In genomic region chrX:150568320-150569154, GRCh38 we compare ENCODE assay signal across 8 cellular contexts. TPM values are rescaled to one million over a fixed set of nuclear protein-coding genes. Genes with fewer than 3 reads are reported as not detected.
DNase-seq lines count a peak whose midpoint lies in the region; ATAC-seq and TF ChIP-seq lines count a peak whose summit lies in the region.

Gene MTM1 (plus strand): TSS chrX:150568621. CDS start chrX:150592615, 23,994 bp downstream.

- H3K9me3 ChIP-seq in DOHH2 (ENCODE audit: control insufficient read depth, insufficient read depth, low read length) (no peaks in the 10 kb centered on the region), esophagus squamous epithelium (no peaks in the 10 kb centered on the region), muscle layer of duodenum (ENCODE audit: control insufficient read depth in 1 of 2, low read length in 2 of 2) (no peaks in the 10 kb centered on the region)

- peak within 1 kb of the TSS; percentile 87 for H3K4me3 ChIP-seq in DOHH2 (ENCODE audit: low read length)
- peak within 1 kb of the TSS; percentile 65 for H3K4me3 ChIP-seq in GM23338
- H3K4me3 ChIP-seq in esophagus squamous epithelium, result peak within 1 kb of the TSS; percentile 70 to 77 (median 76)
- peak within 1 kb of the TSS; percentile 59 to 72 for H3K4me3 ChIP-seq in muscle layer of duodenum (ENCODE audit: low read depth in 1 of 2, low read length in 2 of 2)

- peak within 1 kb of the TSS; percentile 84 for H3K4me2 ChIP-seq in DOHH2 (ENCODE audit: low read length)
- H3K4me2 ChIP-seq in GM23338, result peak within 1 kb of the TSS; percentile 81

- H3K27ac Mint-ChIP-seq in GM23338, result peak within 1 kb of the TSS; percentile 89; the same call in 1 of the 2 replicates

- H3K36me3 ChIP-seq in DOHH2 (ENCODE audit: control insufficient read depth, low read length) (no peaks in the 10 kb centered on the region), GM23338 (ENCODE audit: insufficient read depth) (no peaks in the 10 kb centered on the region), esophagus squamous epithelium (no peaks in the 10 kb centered on the region), muscle layer of duodenum (ENCODE audit: control insufficient read depth in 1 of 2, insufficient read depth in 2 of 2, low read length in 2 of 2) (no peaks in the 10 kb centered on the region)

- no peaks in the 10 kb centered on the region for H3K9me2 ChIP-seq in DOHH2 (replicated peaks; ENCODE audit: control insufficient read depth, low read length)
- no peaks in the 10 kb centered on the region for H3K9me2 ChIP-seq in GM23338 (ENCODE audit: insufficient read depth)

- H3K4me1 Mint-ChIP-seq in GM23338, result peaks cover 63% of the 10 kb centered on the region

- TF ChIP-seq POLR2A in esophagus squamous epithelium (IDR thresholded peaks at IDR 0.05), result peak in 3 of 4 donors; percentile 56 to 84 (median 57)

- H3K27ac ChIP-seq in DOHH2 (ENCODE audit: low read depth, low read length) (peak within 1 kb of the TSS; percentile 81), GM23338 (ENCODE audit: low read depth) (peak within 1 kb of the TSS; percentile 83), esophagus squamous epithelium (peak within 1 kb of the TSS; percentile 91 to 94 (median 92)), muscle layer of duodenum (ENCODE audit: low read length) (peak within 1 kb of the TSS; percentile 84)

- H3F3A ChIP-seq in DOHH2 (ENCODE audit: control insufficient read depth, insufficient read depth) (no peaks in the 10 kb centered on the region), GM23338 (replicated peaks; ENCODE audit: low read depth) (no peaks in the 10 kb centered on the region)

- ATAC-seq in GM23338, result peak; percentile 70

- no peaks in the 10 kb centered on the region for H3K9me3 Mint-ChIP-seq in GM23338

- peak within 1 kb of the TSS; percentile 74 for H3K4me3 Mint-ChIP-seq in GM23338

- peaks cover 10% of the 10 kb centered on the region for H3K27me3 Mint-ChIP-seq in GM23338 (ENCODE audit: insufficient read depth, low read depth, poor library complexity)

- TF ChIP-seq CTCF in DOHH2 (IDR thresholded peaks at IDR 0.05; ENCODE audit: low read depth, low read length, poor library complexity, severe bottlenecking) (no peak), GM23338 (conservative IDR thresholded peaks at IDR 0.05; ENCODE audit: low read depth in 2 of 2) (no peak), esophagus squamous epithelium (IDR thresholded peaks at IDR 0.05) (no peak)

- H3K4me1 ChIP-seq in DOHH2 (ENCODE audit: control insufficient read depth, low read length) (peaks cover 35% of the 10 kb centered on the region), GM23338 (ENCODE audit: insufficient read depth) (peaks cover 31% of the 10 kb centered on the region), esophagus squamous epithelium (peaks cover 0 to 44% (median 20%) of the 10 kb centered on the region in 3 donors), muscle layer of duodenum (ENCODE audit: control insufficient read depth in 1 of 2, insufficient read depth in 2 of 2, low read length in 2 of 2) (peaks cover 5 to 20% of the 10 kb centered on the region in 2 donors)

- peak; percentile 94 for DNase-seq in GM23338 (ENCODE audit: low spot score)
- peak; percentile 81 to 90 for DNase-seq in Kasumi-1 (lab: John Stamatoyannopoulos, UW)
- peak; percentile 94 for DNase-seq in RKO (ENCODE audit: low spot score)
- DNase-seq in activated T-helper 1 cell treated with Interleukin-2 at 50 U/mL for 16 hours (ENCODE audit: low read depth), result peak; percentile 87
- DNase-seq in esophagus squamous epithelium (lab: John Stamatoyannopoulos, UW), result peak; percentile 63
- DNase-seq in stimulated activated CD8-positive, alpha-beta memory T cell treated with anti-CD3 and anti-CD28 coated beads, Interleukin-7, amount 100 ng/mL, for 24 hours (ENCODE audit: low read depth), result peak; percentile 72

- H3K79me2 ChIP-seq in DOHH2 (ENCODE audit: control insufficient read depth, low read length), result peaks cover 47% of the 10 kb centered on the region
- peaks cover 12% of the 10 kb centered on the region for H3K79me2 ChIP-seq in GM23338 (replicated peaks; ENCODE audit: insufficient read depth)

- no peaks in the 10 kb centered on the region for H3K36me3 Mint-ChIP-seq in GM23338 (ENCODE audit: low read depth)

- no peaks in the 10 kb centered on the region for H3K27me3 ChIP-seq in DOHH2 (ENCODE audit: control insufficient read depth, low read length)
- peaks cover 11% of the 10 kb centered on the region for H3K27me3 ChIP-seq in GM23338 (ENCODE audit: insufficient read depth)
- H3K27me3 ChIP-seq in esophagus squamous epithelium, result no peaks in the 10 kb centered on the region
- no peaks in the 10 kb centered on the region for H3K27me3 ChIP-seq in muscle layer of duodenum (ENCODE audit: low read depth, low read length)

- H4K20me1 ChIP-seq in DOHH2 (ENCODE audit: control insufficient read depth, insufficient read depth, low read depth, low read length), result 0 out of 2 replicates have a peak, but pooled peaks cover 5% of the 10 kb centered on the region
- H4K20me1 ChIP-seq in GM23338 (replicated peaks; ENCODE audit: insufficient read depth), result no peaks in the 10 kb centered on the region

- no peak within 1 kb of the TSS; the same call in 1 of the 2 replicates for H2AFZ ChIP-seq in GM23338

- intact Hi-C loops in esophagus squamous epithelium (cut with DNase I), result no loop called here

- WGBS in esophagus squamous epithelium, 2 donors, result 28% methylated on average over 7 of the region's 89 CpGs; no CpG with 5 or more reads in 1 of the 2 donors

TF ChIP-seq in GM23338, 12 proteins besides CTCF, POLR2A, EP300 and RAD21 (continues in another document):
- no peak for TF ChIP-seq ZNF462 (CRISPR knock-in tag; IDR thresholded peaks at IDR 0.05)
- TF ChIP-seq CREB1 (CRISPR knock-in tag; IDR thresholded peaks at IDR 0.05; ENCODE audit: low read depth), result peak; percentile 62
- TF ChIP-seq ZNF114 (CRISPR knock-in tag; IDR thresholded peaks at IDR 0.05), result no peak
- no peak for TF ChIP-seq EZH2phosphoT487 (IDR thresholded peaks at IDR 0.05; ENCODE audit: unreplicated experiment)
- TF ChIP-seq JUNB (IDR thresholded peaks at IDR 0.05; ENCODE audit: unreplicated experiment), result no peak
- no peak for TF ChIP-seq STAT1 (IDR thresholded peaks at IDR 0.05; ENCODE audit: unreplicated experiment)
- TF ChIP-seq NANOG (IDR thresholded peaks at IDR 0.05; ENCODE audit: borderline replicate concordance), result no peak

RNA-seq across cellular contexts. Expression of gene MTM1, which starts in this region (rescaled TPM):
- total RNA-seq in GM23338 (2014; rRNA removed; shearing (Covaris generic)), result 6.1 and 8.7 TPM in 2 replicates
- polyA plus RNA-seq in GM23338 (2016; fragmentation: Nextera tagmentation; extraction: Ambion mirVana), result 2.2 and 3.2 TPM in 2 replicates
- total RNA-seq in esophagus squamous epithelium, result 10 to 100 TPM in 3 of 4 donors, 1 to 10 TPM in 1; 9.1 to 13.7 (median 11.4) TPM

Comparison
In these comparisons a context has a peak if more than half of its experiments do, and no peak if none do; other contexts are left out.
1. Peak in every context shown above with its lines: DNase-seq, ATAC-seq, H3K4me3 ChIP-seq and H3K27ac ChIP-seq.